ENCODE assay signal across 8 cellular contexts in the genomic region with DNA sequence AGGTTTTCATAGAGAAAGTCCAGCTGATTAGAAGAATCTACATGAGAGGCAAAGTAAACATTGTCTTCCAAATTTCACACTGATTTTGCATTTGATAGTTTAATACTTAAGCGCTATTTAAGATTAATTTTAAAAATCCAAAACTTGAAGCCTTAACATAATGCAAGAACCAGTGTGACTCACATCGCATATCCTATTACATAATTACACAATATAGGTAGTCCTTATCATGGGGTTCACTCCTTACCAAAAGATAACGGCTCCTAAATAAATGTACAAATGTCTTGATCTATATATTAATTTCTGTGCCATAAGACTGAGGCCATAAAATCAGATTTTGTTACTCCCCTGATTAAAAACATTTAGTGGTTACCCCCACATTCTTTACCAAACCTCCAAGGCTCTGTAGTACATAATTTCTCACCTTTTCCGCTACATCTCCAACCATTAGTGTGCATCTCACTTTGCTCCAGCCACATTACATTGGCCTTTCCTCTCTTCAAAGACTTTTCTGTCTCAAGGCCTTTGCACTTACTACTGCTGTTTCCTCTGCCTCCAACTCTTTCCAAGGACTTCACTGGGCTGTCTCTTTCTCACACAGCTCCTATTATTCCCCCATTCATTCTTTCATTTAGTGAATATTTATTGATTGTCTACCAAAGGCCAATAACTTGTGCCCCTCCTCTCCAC. TPM values are rescaled to one million over a fixed set of nuclear protein-coding genes. Genes with fewer than 3 reads are reported as not detected.
DNase-seq lines count a peak whose midpoint lies in the region; ATAC-seq lines count a peak whose summit lies in the region.

No MANE protein-coding gene starts in this region.

- no peak overlapping the region for H2AFZ ChIP-seq in trophoblast cell (ENCODE audit: insufficient read depth, low read length, poor library complexity)

- no peaks in the 10 kb centered on the region for H3K9me3 ChIP-seq in ES-I3 (ENCODE audit: control insufficient read depth, insufficient read depth, low read length)
- H3K9me3 ChIP-seq in trophoblast cell (ENCODE audit: insufficient read depth, low read depth, low read length) = no peaks in the 10 kb centered on the region

- H3K18ac ChIP-seq in trophoblast cell (ENCODE audit: low read length) = no peak overlapping the region

- H3K27ac ChIP-seq in epithelial cell of prostate (peak overlapping the region; percentile 91), trophoblast cell (ENCODE audit: low read depth, low read length) (no peak overlapping the region)

- no peak for ATAC-seq in HG03025 (IDR thresholded peaks at IDR 0.05; ENCODE audit: low FRiP score, unreplicated experiment)
- ATAC-seq in HG03354 (IDR thresholded peaks at IDR 0.05; ENCODE audit: poor library complexity, severe bottlenecking, unreplicated experiment) = no peak

- H3K9ac ChIP-seq in ES-I3 (ENCODE audit: low read depth, low read length) (peak overlapping the region; percentile 87; the same call in 1 of the 2 replicates), trophoblast cell (ENCODE audit: low read length) (no peak overlapping the region)

- H2BK120ac ChIP-seq in trophoblast cell (ENCODE audit: insufficient read depth, low read length, poor library complexity) = no peak overlapping the region

- peaks cover 4% of the 10 kb centered on the region for H3K36me3 ChIP-seq in ES-I3 (ENCODE audit: insufficient read depth, low read length)
- H3K36me3 ChIP-seq in trophoblast cell (ENCODE audit: control insufficient read depth in 1 of 2, insufficient read depth in 2 of 2, low read length in 2 of 2) = peaks cover 0 to 6% of the 10 kb centered on the region in 2 experiments

- H3K27me3 ChIP-seq in trophoblast cell (ENCODE audit: insufficient read depth, low read length) = no peaks in the 10 kb centered on the region

- WGBS in trophoblast cell (ENCODE audit: extremely low coverage, insufficient coverage, insufficient read length) = no CpG with 5 or more reads among the region's 4 CpGs

- no peak overlapping the region for H2AK5ac ChIP-seq in trophoblast cell (ENCODE audit: low read length)

- no peak overlapping the region for H3K14ac ChIP-seq in trophoblast cell (ENCODE audit: low read length)

- H3K79me1 ChIP-seq in trophoblast cell (ENCODE audit: low read length) = peaks cover 9% of the 10 kb centered on the region

- DNase-seq in OCI-M1 (lab: John Stamatoyannopoulos, UW) (peak; percentile 28), epithelial cell of prostate (ENCODE audit: low read depth, low spot score) (no peak), trophoblast cell (no peak), globus pallidus (ENCODE audit: low spot score) (no peak)
- DNase-seq in stimulated activated CD4-positive, alpha-beta T cell treated with anti-CD3 and anti-CD28 coated beads, Interleukin-4, amount 100 ng/mL, for 24 hours = no peak

- peaks cover 1% of the 10 kb centered on the region for H3K79me2 ChIP-seq in trophoblast cell (ENCODE audit: control insufficient read depth, insufficient read depth, low read length, poor library complexity)

- H3K4me1 ChIP-seq in ES-I3 (ENCODE audit: insufficient read depth, low read length) = no peaks in the 10 kb centered on the region
- H3K4me1 ChIP-seq in trophoblast cell (ENCODE audit: control insufficient read depth in 1 of 2, insufficient read depth in 2 of 2, low read length in 2 of 2) = peaks cover 0 to 2% of the 10 kb centered on the region in 2 experiments

- no peak overlapping the region for H2BK12ac ChIP-seq in trophoblast cell (ENCODE audit: low read length)

- no peak overlapping the region for H3K4me3 ChIP-seq in trophoblast cell (ENCODE audit: low read depth, low read length)

- no peak overlapping the region for H4K91ac ChIP-seq in trophoblast cell (ENCODE audit: low read depth, low read length)

- H3K4ac ChIP-seq in trophoblast cell (ENCODE audit: low read depth, low read length) = peak overlapping the region; percentile 58

- no peak overlapping the region for H2BK5ac ChIP-seq in trophoblast cell (ENCODE audit: low read depth, low read length, poor library complexity)

- peak overlapping the region; percentile 67 for H3K4me2 ChIP-seq in trophoblast cell (ENCODE audit: low read length)

- no peak overlapping the region for H3K23ac ChIP-seq in trophoblast cell (ENCODE audit: low read length)

- no peak overlapping the region for H4K8ac ChIP-seq in trophoblast cell (ENCODE audit: low read depth, low read length)

- H4K12ac ChIP-seq in trophoblast cell (ENCODE audit: low read depth, low read length) = no peak overlapping the region

RNA-seq across cellular contexts. Expression of gene RIOK2, which starts 1.0 kb away (rescaled TPM):
- 19.5 and 22.0 TPM in 2 replicates for polyA plus RNA-seq in trophoblast cell (2013)

RNA-seq across cellular contexts. Expression of gene LIX1, which starts 39.6 kb away (rescaled TPM):
- polyA plus RNA-seq in trophoblast cell (2013) = 18.1 and 20.9 TPM in 2 replicates
